Comparison of ENCODE assay signal across 1 cellular context in the genomic region with DNA sequence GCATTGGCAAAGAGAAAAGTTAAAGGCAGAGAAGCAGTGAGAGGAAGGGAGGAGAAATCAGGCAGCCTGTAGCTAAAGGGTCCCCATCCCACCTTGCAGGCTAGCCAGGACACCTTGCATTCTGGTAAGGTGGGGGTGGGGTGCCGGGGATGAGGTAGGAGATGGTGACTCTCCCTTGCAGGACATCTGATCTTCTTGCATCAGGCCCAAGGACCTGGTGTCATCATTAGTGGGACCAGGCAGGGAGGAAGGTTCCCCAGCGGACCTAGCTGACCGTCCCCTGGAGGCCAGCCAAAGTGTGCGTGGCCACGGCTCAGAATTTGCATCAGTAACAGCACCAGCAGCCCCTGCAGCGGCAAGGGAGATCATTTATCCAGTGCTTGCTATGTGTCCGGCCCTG.
TF ChIP-seq lines count a peak whose summit lies in the region.

No MANE protein-coding gene starts in this region.

TF ChIP-seq in WTC11, 78 proteins besides CTCF, POLR2A, EP300 and RAD21 (continued from another document):
- no peak for TF ChIP-seq CBFB (CRISPR knock-in tag; IDR thresholded peaks at IDR 0.05; ENCODE audit: low read depth)
- TF ChIP-seq, protein P1, sequence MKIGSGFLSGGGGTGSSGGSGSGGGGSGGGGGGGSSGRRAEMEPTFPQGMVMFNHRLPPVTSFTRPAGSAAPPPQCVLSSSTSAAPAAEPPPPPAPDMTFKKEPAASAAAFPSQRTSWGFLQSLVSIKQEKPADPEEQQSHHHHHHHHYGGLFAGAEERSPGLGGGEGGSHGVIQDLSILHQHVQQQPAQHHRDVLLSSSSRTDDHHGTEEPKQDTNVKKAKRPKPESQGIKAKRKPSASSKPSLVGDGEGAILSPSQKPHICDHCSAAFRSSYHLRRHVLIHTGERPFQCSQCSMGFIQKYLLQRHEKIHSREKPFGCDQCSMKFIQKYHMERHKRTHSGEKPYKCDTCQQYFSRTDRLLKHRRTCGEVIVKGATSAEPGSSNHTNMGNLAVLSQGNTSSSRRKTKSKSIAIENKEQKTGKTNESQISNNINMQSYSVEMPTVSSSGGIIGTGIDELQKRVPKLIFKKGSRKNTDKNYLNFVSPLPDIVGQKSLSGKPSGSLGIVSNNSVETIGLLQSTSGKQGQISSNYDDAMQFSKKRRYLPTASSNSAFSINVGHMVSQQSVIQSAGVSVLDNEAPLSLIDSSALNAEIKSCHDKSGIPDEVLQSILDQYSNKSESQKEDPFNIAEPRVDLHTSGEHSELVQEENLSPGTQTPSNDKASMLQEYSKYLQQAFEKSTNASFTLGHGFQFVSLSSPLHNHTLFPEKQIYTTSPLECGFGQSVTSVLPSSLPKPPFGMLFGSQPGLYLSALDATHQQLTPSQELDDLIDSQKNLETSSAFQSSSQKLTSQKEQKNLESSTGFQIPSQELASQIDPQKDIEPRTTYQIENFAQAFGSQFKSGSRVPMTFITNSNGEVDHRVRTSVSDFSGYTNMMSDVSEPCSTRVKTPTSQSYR (CRISPR knock-in tag; IDR thresholded peaks at IDR 0.05) = no peak
